In the genomic region with DNA sequence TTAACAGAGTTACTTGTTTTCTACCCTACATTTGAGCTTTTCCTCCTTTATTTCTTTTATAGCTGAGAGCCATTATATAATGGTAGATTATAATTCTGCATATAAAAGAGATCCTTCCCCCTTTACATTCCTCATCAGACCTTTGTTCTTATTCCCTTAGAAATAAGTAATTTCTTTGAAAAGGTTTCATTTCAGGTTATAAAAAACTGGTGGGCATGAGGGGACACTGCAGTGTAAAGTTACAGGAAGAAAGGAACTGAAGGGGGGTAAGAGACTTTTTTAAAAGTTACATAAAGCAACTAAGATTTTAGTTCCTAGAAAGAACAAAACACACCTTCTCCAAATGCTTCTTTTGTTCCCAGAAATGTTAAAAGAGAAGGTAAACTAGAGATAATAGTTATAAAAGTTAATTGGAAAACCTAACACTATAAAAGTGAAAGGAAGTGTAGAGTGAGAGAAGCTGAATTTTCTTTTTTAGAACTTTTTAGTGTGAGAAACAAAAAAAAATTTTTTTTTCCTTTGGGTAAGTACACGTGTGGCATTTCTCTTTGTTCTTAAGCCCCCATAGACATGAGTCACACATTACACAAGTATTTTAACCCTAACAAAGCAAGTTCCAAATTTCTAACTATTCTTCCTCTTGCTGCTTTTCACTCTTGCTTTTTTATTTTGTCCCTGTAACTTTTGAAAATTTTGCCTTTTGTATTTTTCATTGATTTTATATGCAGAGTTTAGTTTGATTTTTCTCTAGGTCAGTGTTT, we compare ENCODE assay signal across 10 cellular contexts.
DNase-seq lines count a peak whose midpoint lies in the region; ATAC-seq and TF ChIP-seq lines count a peak whose summit lies in the region.
"Had no signal": no experiment of that assay in that cellular context is flagged by ENCODE, and none has a peak within 500 bp of the region (broad histone marks: within the 10 kb centered on the region; RNA-seq: fewer than 3 reads in every experiment).

No MANE protein-coding gene starts in this region.

- no peaks in the 10 kb centered on the region for H3K4me1 ChIP-seq in SJCRH30

- no peak overlapping the region for H3K27ac ChIP-seq in SJCRH30

- H3K27ac Mint-ChIP-seq in activated B cell treated with CpG ODN at 0.5 μM for 24 hours, result peak overlapping the region; percentile 30
- H3K27ac Mint-ChIP-seq in stimulated activated naive CD8-positive, alpha-beta T cell treated with anti-CD3 and anti-CD28 coated beads, Interleukin-15, amount 100 ng/mL, for 72 hours, result peak overlapping the region; percentile 81 to 82

- no peaks in the 10 kb centered on the region for H3K9me3 ChIP-seq in SJCRH30 (replicated peaks)

- H3K36me3 ChIP-seq in SJCRH30, result peaks cover 14% of the 10 kb centered on the region

- no peaks in the 10 kb centered on the region for H3K27me3 ChIP-seq in SJCRH30

- peak overlapping the region; percentile 67 for H3K4me3 Mint-ChIP-seq in activated T-cell treated with anti-CD3 and anti-CD28 coated beads, Interleukin-2, amount 50 U/mL, for 4 hours
- H3K4me3 Mint-ChIP-seq in activated B cell treated with CpG ODN at 0.5 μM for 24 hours, result no peak overlapping the region
- peak overlapping the region; percentile 70 to 77 for H3K4me3 Mint-ChIP-seq in stimulated activated naive CD8-positive, alpha-beta T cell treated with anti-CD3 and anti-CD28 coated beads, Interleukin-15, amount 100 ng/mL, for 72 hours

- H3K9me3 Mint-ChIP-seq in activated T-cell treated with anti-CD3 and anti-CD28 coated beads, Interleukin-2, amount 50 U/mL, for 4 hours, result no peaks in the 10 kb centered on the region
- no peaks in the 10 kb centered on the region for H3K9me3 Mint-ChIP-seq in activated B cell treated with CpG ODN at 0.5 μM for 24 hours
- peaks cover 0 to under 1% of the 10 kb centered on the region in 2 donors for H3K9me3 Mint-ChIP-seq in stimulated activated naive CD8-positive, alpha-beta T cell treated with anti-CD3 and anti-CD28 coated beads, Interleukin-15, amount 100 ng/mL, for 72 hours

- POLR2A ChIA-PET in activated B cell treated with CpG ODN at 0.5 μM for 24 hours (lab: Charles Lee), result interaction anchor here (0.6 to 0.7 kb wide), 2 partner anchors 84 to 167 kb away, joined by 3 to 4 read pairs; no protein-coding TSS in a partner anchor

- no peak for TF ChIP-seq CTCF in activated B cell treated with CpG ODN at 0.5 μM for 24 hours (IDR thresholded peaks at IDR 0.05)

- DNase-seq in activated T-cell treated with anti-CD3 and anti-CD28 coated beads, Interleukin-2, amount 50 U/mL, for 4 hours, result no peak
- no peak for DNase-seq in activated T-cell treated with anti-CD3 and anti-CD28 coated beads, Interleukin-2, amount 50 U/mL, for 1 hour
- no peak for DNase-seq in activated B cell treated with CpG ODN at 0.5 μM for 24 hours
- DNase-seq in glomerular visceral epithelial cell (ENCODE audit: extremely low spot score), result peak; percentile 45
- no peak for DNase-seq in stimulated activated naive CD8-positive, alpha-beta T cell treated with anti-CD3 and anti-CD28 coated beads, Interleukin-15, amount 100 ng/mL, for 72 hours
- DNase-seq in SJCRH30, result no peak
- DNase-seq in NCI-H2171 treated with DMSO at 0.1 percent for 48 hours (lab: John Stamatoyannopoulos, UW), result no peak
- DNase-seq: COR-L47, NCI-H2227 treated with DMSO at 0.1 percent for 48 hours had no signal

- no peak overlapping the region for H3K4me3 ChIP-seq in SJCRH30

- peaks cover 19% of the 10 kb centered on the region for H3K36me3 Mint-ChIP-seq in activated T-cell treated with anti-CD3 and anti-CD28 coated beads, Interleukin-2, amount 50 U/mL, for 4 hours (ENCODE audit: insufficient read depth)
- peaks cover 42% of the 10 kb centered on the region for H3K36me3 Mint-ChIP-seq in activated B cell treated with CpG ODN at 0.5 μM for 24 hours (ENCODE audit: low read depth)

- ATAC-seq in activated T-cell treated with anti-CD3 and anti-CD28 coated beads, Interleukin-2, amount 50 U/mL, for 4 hours, result peak; percentile 73 to 78
- ATAC-seq in activated B cell treated with CpG ODN at 0.5 μM for 24 hours (ENCODE audit: low read depth) (no peak), HG03521 (IDR thresholded peaks at IDR 0.05; ENCODE audit: unreplicated experiment) (no peak)
- peak; percentile 80 for ATAC-seq in stimulated activated naive CD8-positive, alpha-beta T cell treated with anti-CD3 and anti-CD28 coated beads, Interleukin-15, amount 100 ng/mL, for 72 hours

- H3K4me1 Mint-ChIP-seq in activated T-cell treated with anti-CD3 and anti-CD28 coated beads, Interleukin-2, amount 50 U/mL, for 4 hours (ENCODE audit: low read depth), result peaks cover 39% of the 10 kb centered on the region
- H3K4me1 Mint-ChIP-seq in activated B cell treated with CpG ODN at 0.5 μM for 24 hours, result peaks cover 19% of the 10 kb centered on the region
- H3K4me1 Mint-ChIP-seq in stimulated activated naive CD8-positive, alpha-beta T cell treated with anti-CD3 and anti-CD28 coated beads, Interleukin-15, amount 100 ng/mL, for 72 hours, result peaks cover 28% of the 10 kb centered on the region

- CTCF ChIA-PET in activated B cell treated with CpG ODN at 0.5 μM for 24 hours (lab: Charles Lee), result no interaction called here

- intact Hi-C loops in activated B cell treated with CpG ODN at 0.5 μM for 24 hours (cut with micrococcal nuclease), result no loop called here

- no peaks in the 10 kb centered on the region for H3K27me3 Mint-ChIP-seq in activated T-cell treated with anti-CD3 and anti-CD28 coated beads, Interleukin-2, amount 50 U/mL, for 4 hours (ENCODE audit: low read depth)
- H3K27me3 Mint-ChIP-seq in activated B cell treated with CpG ODN at 0.5 μM for 24 hours, result no peaks in the 10 kb centered on the region
- H3K27me3 Mint-ChIP-seq in stimulated activated naive CD8-positive, alpha-beta T cell treated with anti-CD3 and anti-CD28 coated beads, Interleukin-15, amount 100 ng/mL, for 72 hours, result no peaks in the 10 kb centered on the region

Comparison
In these comparisons a context has a peak if more than half of its experiments do, and no peak if none do; other contexts are left out.
1. ATAC-seq: peak in activated T-cell treated with anti-CD3 and anti-CD28 coated beads, Interleukin-2, amount 50 U/mL, for 4 hours (2 of 2) and stimulated activated naive CD8-positive, alpha-beta T cell treated with anti-CD3 and anti-CD28 coated beads, Interleukin-15, amount 100 ng/mL, for 72 hours (single experiment); none in activated B cell treated with CpG ODN at 0.5 μM for 24 hours (single experiment) and HG03521 (single experiment).